Comparison of ENCODE assay signal across 14 cellular contexts in genomic region chr7:43700646-43701501, GRCh38. TPM values are rescaled to one million over a fixed set of nuclear protein-coding genes. Genes with fewer than 3 reads are reported as not detected.
A peak's percentile ranks its signal among the peaks of the same experiment; 100 is the strongest.
DNase-seq lines count a peak whose midpoint lies in the region; ATAC-seq and TF ChIP-seq lines count a peak whose summit lies in the region.
"Had no signal": no experiment of that assay in that cellular context is flagged by ENCODE, and none has a peak within 500 bp of the region (broad histone marks: within the 10 kb centered on the region; RNA-seq: fewer than 3 reads in every experiment).

No MANE protein-coding gene starts in this region.

- peaks cover 38% of the 10 kb centered on the region for H3K4me1 ChIP-seq in CD8-positive, alpha-beta T cell (ENCODE audit: insufficient read depth, low read length)
- H3K4me1 ChIP-seq in GM23338 (ENCODE audit: insufficient read depth) (peaks cover 37% of the 10 kb centered on the region), Karpas-422 (ENCODE audit: low read length) (peaks cover 47% of the 10 kb centered on the region)
- H3K4me1 ChIP-seq: SJCRH30 had no signal

- no peak for DNase-seq in CD8-positive, alpha-beta T cell
- peak; percentile 48 for DNase-seq in GM23338 (ENCODE audit: low spot score)
- DNase-seq in Karpas-422, result no peak
- DNase-seq in effector memory CD8-positive, alpha-beta T cell, result no peak
- DNase-seq in T1000 (lab: John Stamatoyannopoulos, UW), result no peak
- DNase-seq in NK-92 treated with Interleukin-12 subunit alpha and Interleukin-12 subunit beta, amount 100 ng/mL, for 24 hours (lab: John Stamatoyannopoulos, UW), result no peak
- DNase-seq in cerebellar nuclear complex (lab: John Stamatoyannopoulos, UW), result no peak
- DNase-seq: cortex of kidney, DND-41, left ventricle myocardium inferior had no signal

- no peak overlapping the region for H3K9ac ChIP-seq in Karpas-422 (ENCODE audit: low read length)

- no peaks in the 10 kb centered on the region for H3K27me3 ChIP-seq in CD8-positive, alpha-beta T cell (ENCODE audit: insufficient read depth, low read length)
- no peaks in the 10 kb centered on the region for H3K27me3 ChIP-seq in GM23338 (ENCODE audit: insufficient read depth)
- H3K27me3 ChIP-seq in Karpas-422 (ENCODE audit: low read length), result no peaks in the 10 kb centered on the region
- H3K27me3 ChIP-seq: SJCRH30 had no signal

- CTCF ChIA-PET in CD8-positive, alpha-beta T cell (lab: Charles Lee), result interaction anchor here (0.6 to 6.6 kb wide), 41 partner anchors 13 to 768 kb away, joined by 3 to 433 read pairs (median 6); partner anchors contain the start of genes COA1, MRPS24 and STK17A

- intact Hi-C loops in CD8-positive, alpha-beta T cell (cut with DNase I, micrococcal nuclease), result loop anchor here (1.0 to 5.0 kb wide), 9 partner anchors 20 to 244 kb away; no protein-coding TSS in a partner anchor

- no peak for TF ChIP-seq CTCF in CD8-positive, alpha-beta T cell (IDR thresholded peaks at IDR 0.05)
- TF ChIP-seq CTCF in GM23338 (conservative IDR thresholded peaks at IDR 0.05; ENCODE audit: low read depth in 2 of 2), result no peak

- peak; percentile 32 for ATAC-seq in CD8-positive, alpha-beta T cell
- ATAC-seq in GM23338 (peak; percentile 71), GM18909 (IDR thresholded peaks at IDR 0.05; ENCODE audit: poor library complexity, unreplicated experiment) (no peak)
- ATAC-seq in effector memory CD8-positive, alpha-beta T cell (replicated peaks), result peak; percentile 60

- H3K9me3 ChIP-seq in CD8-positive, alpha-beta T cell (ENCODE audit: low read length), result no peaks in the 10 kb centered on the region
- no peaks in the 10 kb centered on the region for H3K9me3 ChIP-seq in Karpas-422 (ENCODE audit: low read length)
- H3K9me3 ChIP-seq: HAP-1, left ventricle myocardium inferior, SJCRH30 had no signal

- H3K79me2 ChIP-seq in GM23338 (replicated peaks; ENCODE audit: insufficient read depth), result peaks cover 86% of the 10 kb centered on the region
- H3K79me2 ChIP-seq in Karpas-422 (ENCODE audit: low read length), result peaks cover 59% of the 10 kb centered on the region

- no peaks in the 10 kb centered on the region for H3K9me2 ChIP-seq in GM23338 (ENCODE audit: insufficient read depth)
- no peaks in the 10 kb centered on the region for H3K9me2 ChIP-seq in Karpas-422 (replicated peaks; ENCODE audit: insufficient read depth, low read length)

- H4K20me1 ChIP-seq in GM23338 (replicated peaks; ENCODE audit: insufficient read depth), result no peaks in the 10 kb centered on the region; the same call in 1 of the 2 replicates
- H4K20me1 ChIP-seq in Karpas-422 (ENCODE audit: insufficient read depth, low read depth, low read length), result peaks cover 69% of the 10 kb centered on the region

- peak overlapping the region; percentile 0 for H3K27ac Mint-ChIP-seq in CD8-positive, alpha-beta T cell
- H3K27ac Mint-ChIP-seq in GM23338, result peak overlapping the region; percentile 82
- H3K27ac Mint-ChIP-seq in effector memory CD8-positive, alpha-beta T cell, result peak overlapping the region in 1 of 2 donors; percentile 22

- no peaks in the 10 kb centered on the region for H3K36me3 ChIP-seq in CD8-positive, alpha-beta T cell (ENCODE audit: insufficient read depth, low read length)
- H3K36me3 ChIP-seq in GM23338 (ENCODE audit: insufficient read depth), result no peaks in the 10 kb centered on the region
- H3K36me3 ChIP-seq in Karpas-422 (ENCODE audit: insufficient read depth, low read length), result no peaks in the 10 kb centered on the region
- H3K36me3 ChIP-seq: HAP-1, left ventricle myocardium inferior had no signal

- no peaks in the 10 kb centered on the region for H3K27me3 Mint-ChIP-seq in CD8-positive, alpha-beta T cell (ENCODE audit: low read depth)
- no peaks in the 10 kb centered on the region for H3K27me3 Mint-ChIP-seq in GM23338 (ENCODE audit: insufficient read depth, low read depth, poor library complexity)
- H3K27me3 Mint-ChIP-seq in effector memory CD8-positive, alpha-beta T cell, result no peaks in the 10 kb centered on the region

- H3F3A ChIP-seq in GM23338 (replicated peaks; ENCODE audit: low read depth), result no peaks in the 10 kb centered on the region

- peaks cover 14% of the 10 kb centered on the region for H3K36me3 Mint-ChIP-seq in CD8-positive, alpha-beta T cell
- H3K36me3 Mint-ChIP-seq in GM23338 (ENCODE audit: low read depth), result peaks cover 25% of the 10 kb centered on the region
- H3K36me3 Mint-ChIP-seq in effector memory CD8-positive, alpha-beta T cell (ENCODE audit: insufficient read depth), result peaks cover 4% of the 10 kb centered on the region

- peaks cover 52% of the 10 kb centered on the region for H3K4me1 Mint-ChIP-seq in CD8-positive, alpha-beta T cell (ENCODE audit: low read depth)
- peaks cover 31% of the 10 kb centered on the region for H3K4me1 Mint-ChIP-seq in GM23338
- H3K4me1 Mint-ChIP-seq in effector memory CD8-positive, alpha-beta T cell (ENCODE audit: low read depth in 2 of 2), result peaks cover 19 to 35% of the 10 kb centered on the region in 2 donors

- no peaks in the 10 kb centered on the region for H3K9me3 Mint-ChIP-seq in CD8-positive, alpha-beta T cell
- H3K9me3 Mint-ChIP-seq in GM23338, result peaks cover 4% of the 10 kb centered on the region; the same call in 2 of the 3 replicates
- H3K9me3 Mint-ChIP-seq in effector memory CD8-positive, alpha-beta T cell, result no peaks in the 10 kb centered on the region

- H3K27ac ChIP-seq in CD8-positive, alpha-beta T cell (ENCODE audit: low read depth, low read length), result no peak overlapping the region
- peak overlapping the region; percentile 75 for H3K27ac ChIP-seq in GM23338 (ENCODE audit: low read depth)
- no peak overlapping the region for H3K27ac ChIP-seq in Karpas-422 (ENCODE audit: low read length)
- H3K27ac ChIP-seq: left ventricle myocardium inferior, SJCRH30, VCaP had no signal

- no peak overlapping the region for H3K4me3 ChIP-seq in CD8-positive, alpha-beta T cell (ENCODE audit: low read depth, low read length)
- H3K4me3 ChIP-seq in GM23338 (0 out of 2 replicates have a peak overlapping the region, but pooled peaks have one; percentile 7), Karpas-422 (ENCODE audit: low read length) (no peak overlapping the region)
- H3K4me3 ChIP-seq: HAP-1, left ventricle myocardium inferior, SJCRH30 had no signal

- POLR2A ChIA-PET in CD8-positive, alpha-beta T cell (lab: Charles Lee), result interaction anchor here (1.1 to 5.4 kb wide), 8 partner anchors 10 to 118 kb away, joined by 3 to 133 read pairs (median 5); partner anchors contain the start of genes COA1 and STK17A

- H3K4me2 ChIP-seq in GM23338 (peak overlapping the region; percentile 39), Karpas-422 (ENCODE audit: low read depth, low read length, poor library complexity, severe bottlenecking) (peak overlapping the region; percentile 1)

- no peak overlapping the region for H3K4me3 Mint-ChIP-seq in CD8-positive, alpha-beta T cell
- no peak overlapping the region for H3K4me3 Mint-ChIP-seq in GM23338
- no peak overlapping the region for H3K4me3 Mint-ChIP-seq in effector memory CD8-positive, alpha-beta T cell

- H2AFZ ChIP-seq in GM23338 (no peak overlapping the region), Karpas-422 (ENCODE audit: low read length) (no peak overlapping the region)

TF ChIP-seq in GM23338, 12 proteins besides CTCF, POLR2A, EP300 and RAD21:
- TF ChIP-seq CREB1 (CRISPR knock-in tag; IDR thresholded peaks at IDR 0.05; ENCODE audit: low read depth), result no peak
- TF ChIP-seq ZNF114 (CRISPR knock-in tag; IDR thresholded peaks at IDR 0.05), result no peak

RNA-seq across cellular contexts. Expression of gene COA1, which starts 28.4 kb away (rescaled TPM):
- total RNA-seq in CD8-positive, alpha-beta T cell, result 10 to 100 TPM; 95.8 to 96.7 TPM
- 149 and 158 TPM in 2 replicates for total RNA-seq in GM23338 (2014; rRNA removed; shearing (Covaris generic))
- polyA plus RNA-seq in GM23338 (2016; fragmentation: Nextera tagmentation; extraction: Ambion mirVana), result 152 and 156 TPM in 2 replicates
- 60.2 TPM in 2 replicates for total RNA-seq in Karpas-422 (2014; rRNA removed; shearing (Covaris generic); ENCODE audit: low replicate concordance)

RNA-seq across cellular contexts. Expression of gene BLVRA, which starts 57.6 kb away (rescaled TPM):
- total RNA-seq in CD8-positive, alpha-beta T cell, result 10 to 100 TPM; 12.8 to 14.6 TPM
- 17.0 and 20.4 TPM in 2 replicates for total RNA-seq in GM23338 (2014; rRNA removed; shearing (Covaris generic))
- 37.7 and 46.5 TPM in 2 replicates for polyA plus RNA-seq in GM23338 (2016; fragmentation: Nextera tagmentation; extraction: Ambion mirVana)
- total RNA-seq in Karpas-422 (2014; rRNA removed; shearing (Covaris generic); ENCODE audit: low replicate concordance), result not detected in 2 replicates

Comparison
In these comparisons a context has a peak if more than half of its experiments do, and no peak if none do; other contexts are left out.
1. RNA of gene BLVRA, which starts 57.6 kb away (total RNA-seq): 17.0 to 20.4 TPM in GM23338 and 12.8 to 14.6 TPM in CD8-positive, alpha-beta T cell; not detected in Karpas-422; every median in the first group is over 10 times any median in the second.